ENCODE assay signal across 8 cellular contexts in genomic region chr5:111680737-111681413, GRCh38.
DNase-seq lines count a peak whose midpoint lies in the region; ATAC-seq, FAIRE-seq and TF ChIP-seq lines count a peak whose summit lies in the region.

No MANE protein-coding gene starts in this region.

- no peak for TF ChIP-seq POLR2A in GM12892 (IDR thresholded peaks at IDR 0.05; ENCODE audit: low read depth, low read length)

- peaks cover 43% of the 10 kb centered on the region for H3K4me1 Mint-ChIP-seq in brain
- no peaks in the 10 kb centered on the region for H3K4me1 Mint-ChIP-seq in CD8-positive, alpha-beta memory T cell

- H3K79me2 ChIP-seq in MM.1S (ENCODE audit: low read length) = no peaks in the 10 kb centered on the region

- no peaks in the 10 kb centered on the region for H3K9me2 ChIP-seq in MM.1S (replicated peaks; ENCODE audit: insufficient read depth, low read length)

- no peak overlapping the region for H3K4me2 ChIP-seq in MM.1S (ENCODE audit: low read depth, low read length)

- H4K20me1 ChIP-seq in MM.1S (ENCODE audit: insufficient read depth, low read length) = no peaks in the 10 kb centered on the region

- ATAC-seq in lower lobe of right lung = peak; percentile 71 to 80

- no peaks in the 10 kb centered on the region for H3F3A ChIP-seq in MM.1S (ENCODE audit: insufficient read depth, low read length)

- H3K4me3 Mint-ChIP-seq in brain = peak overlapping the region in 3 of 5 experiments; percentile 32 to 65 (median 36)
- no peak overlapping the region for H3K4me3 Mint-ChIP-seq in CD8-positive, alpha-beta memory T cell

- H3K27me3 ChIP-seq in lower lobe of right lung (ENCODE audit: low read depth) = no peaks in the 10 kb centered on the region
- H3K27me3 ChIP-seq in MM.1S (replicated peaks; ENCODE audit: insufficient read depth, low read length) = no peaks in the 10 kb centered on the region
- H3K27me3 ChIP-seq in CD8-positive, alpha-beta memory T cell (ENCODE audit: insufficient read depth, low read length, poor library complexity, severe bottlenecking) = no peaks in the 10 kb centered on the region

- no peak overlapping the region for H3K9ac ChIP-seq in MM.1S (ENCODE audit: low read length)

- H2AFZ ChIP-seq in MM.1S (ENCODE audit: low read length) = no peak overlapping the region

- intact Hi-C loops in lower lobe of right lung (cut with DNase I) = no loop called here

- H3K27me3 Mint-ChIP-seq in brain = no peaks in the 10 kb centered on the region
- H3K27me3 Mint-ChIP-seq in CD8-positive, alpha-beta memory T cell = peaks cover 6 to 18% of the 10 kb centered on the region in 2 donors

- H3K36me3 Mint-ChIP-seq in brain = no peaks in the 10 kb centered on the region
- no peaks in the 10 kb centered on the region for H3K36me3 Mint-ChIP-seq in CD8-positive, alpha-beta memory T cell

- peaks cover 17% of the 10 kb centered on the region for H3K4me1 ChIP-seq in lower lobe of right lung
- no peaks in the 10 kb centered on the region for H3K4me1 ChIP-seq in MM.1S (ENCODE audit: low read length)
- H3K4me1 ChIP-seq in CD8-positive, alpha-beta memory T cell (ENCODE audit: insufficient read depth, low read length) = no peaks in the 10 kb centered on the region

- peak overlapping the region; percentile 1 to 93 (median 84) for H3K27ac Mint-ChIP-seq in brain
- no peak overlapping the region for H3K27ac Mint-ChIP-seq in CD8-positive, alpha-beta memory T cell

- TF ChIP-seq CTCF in 22Rv1 (IDR thresholded peaks at IDR 0.05) (no peak), brain (conservative IDR thresholded peaks at IDR 0.05) (no peak), lower lobe of right lung (IDR thresholded peaks at IDR 0.05) (no peak), MM.1S (IDR thresholded peaks at IDR 0.05; ENCODE audit: low read length) (no peak)

- peaks cover 0 to 3% (median 0%) of the 10 kb centered on the region in 5 experiments for H3K9me3 Mint-ChIP-seq in brain
- H3K9me3 Mint-ChIP-seq in CD8-positive, alpha-beta memory T cell = peaks cover 0 to 3% (median 0%) of the 10 kb centered on the region in 5 donors

- DNase-seq in LoVo (ENCODE audit: low spot score) = peak; percentile 78
- DNase-seq in lower lobe of right lung = no peak
- DNase-seq in MM.1S = no peak
- DNase-seq in NCI-H82 treated with DMSO at 0.1 percent for 48 hours (lab: John Stamatoyannopoulos, UW; ENCODE audit: unreplicated experiment) = no peak
- DNase-seq in GM12892 (ENCODE audit: insufficient read length) = no peak
- no peak for DNase-seq in CD8-positive, alpha-beta memory T cell

- H3K27ac ChIP-seq in 22Rv1 = peak overlapping the region; percentile 71
- peak overlapping the region; percentile 32 for H3K27ac ChIP-seq in lower lobe of right lung
- no peak overlapping the region for H3K27ac ChIP-seq in MM.1S (ENCODE audit: low read length)
- H3K27ac ChIP-seq in CD8-positive, alpha-beta memory T cell (ENCODE audit: low read depth, low read length) = no peak overlapping the region

- POLR2A ChIA-PET in CD8-positive, alpha-beta memory T cell (lab: Charles Lee) = no interaction called here

- H3K36me3 ChIP-seq in lower lobe of right lung = no peaks in the 10 kb centered on the region
- no peaks in the 10 kb centered on the region for H3K36me3 ChIP-seq in MM.1S (replicated peaks; ENCODE audit: insufficient read depth, low read length)
- no peaks in the 10 kb centered on the region for H3K36me3 ChIP-seq in CD8-positive, alpha-beta memory T cell (ENCODE audit: insufficient read depth, low read length)

- CTCF ChIA-PET in CD8-positive, alpha-beta memory T cell (lab: Charles Lee) = no interaction called here

- H3K9me3 ChIP-seq in lower lobe of right lung (no peaks in the 10 kb centered on the region), MM.1S (replicated peaks; ENCODE audit: insufficient read depth, low read length) (no peaks in the 10 kb centered on the region)
- no peaks in the 10 kb centered on the region for H3K9me3 ChIP-seq in CD8-positive, alpha-beta memory T cell (ENCODE audit: low read length)

- H3K4me3 ChIP-seq in lower lobe of right lung (peak overlapping the region; percentile 24), MM.1S (ENCODE audit: low read length) (no peak overlapping the region)
- no peak overlapping the region for H3K4me3 ChIP-seq in CD8-positive, alpha-beta memory T cell (ENCODE audit: low read length)

- no peak for FAIRE-seq in GM12892 (lab: Jason Lieb, UNC)

Comparison
In these comparisons a context has a peak if more than half of its experiments do, and no peak if none do; other contexts are left out.
1. H3K27ac ChIP-seq: peak in 22Rv1 (single experiment) and lower lobe of right lung (single experiment); none in MM.1S (single experiment) and CD8-positive, alpha-beta memory T cell (single experiment).
2. H3K27ac Mint-ChIP-seq: peak in brain (5 of 5); none in CD8-positive, alpha-beta memory T cell (0 of 8).
3. H3K4me3 Mint-ChIP-seq: peak in brain (3 of 5); none in CD8-positive, alpha-beta memory T cell (0 of 7).